Comparison of ENCODE assay signal across 20 cellular contexts in the genomic region with DNA sequence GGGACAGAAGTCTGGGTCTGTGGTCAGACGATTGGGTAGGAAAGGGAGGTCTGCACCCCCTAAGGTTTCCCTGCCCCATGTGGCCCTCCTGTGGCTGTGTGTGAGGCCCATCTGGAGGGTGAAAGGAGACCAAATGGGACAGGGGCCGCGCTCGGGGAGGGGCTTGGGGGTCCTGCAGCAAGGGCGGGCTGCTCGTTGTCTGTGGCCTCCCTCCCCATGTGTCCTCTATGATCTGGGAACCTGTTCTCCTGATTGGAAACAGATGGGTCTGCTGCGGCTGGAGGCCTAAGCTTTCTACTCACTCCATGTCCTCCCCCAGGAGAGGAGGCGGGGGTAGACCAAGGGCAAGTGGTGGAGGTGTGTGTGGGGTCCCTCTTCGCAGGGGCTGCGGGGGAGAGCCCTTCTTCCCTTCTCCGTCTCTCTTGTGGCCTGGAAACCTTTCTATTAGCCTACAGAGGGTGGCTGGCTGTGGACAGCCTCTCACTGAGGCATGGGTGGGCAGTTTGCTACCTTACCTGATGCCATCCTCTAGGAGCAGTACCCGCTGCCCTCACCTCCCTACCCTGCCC. TPM values are rescaled to one million over a fixed set of nuclear protein-coding genes. Genes with fewer than 3 reads are reported as not detected.
A peak's percentile ranks its signal among the peaks of the same experiment; 100 is the strongest.
DNase-seq lines count a peak whose midpoint lies in the region; ATAC-seq, FAIRE-seq and TF ChIP-seq lines count a peak whose summit lies in the region.
"Had no signal": no experiment of that assay in that cellular context is flagged by ENCODE, and none has a peak within 500 bp of the region (broad histone marks: within the 10 kb centered on the region; RNA-seq: fewer than 3 reads in every experiment).

No MANE protein-coding gene starts in this region.

- H3K9ac ChIP-seq in colonic mucosa (ENCODE audit: low read depth in 2 of 2, low read length in 2 of 2) = peak overlapping the region in 1 of 2 donors; percentile 12

- peaks cover 3% of the 10 kb centered on the region; the same call in 2 of the 3 replicates for H3K9me3 Mint-ChIP-seq in GM23338
- H3K9me3 Mint-ChIP-seq in Calu3 (ENCODE audit: low read depth, unreplicated experiment) = no peaks in the 10 kb centered on the region
- H3K9me3 Mint-ChIP-seq: activated CD4-positive, alpha-beta memory T cell treated with anti-CD3 and anti-CD28 coated beads, Interleukin-2, amount 10 ng/mL, durations not matched to agents 7 days and 5 days; activated T-helper 2 cell treated with anti-CD3 and anti-CD28 coated beads, Interferon-gamma antibody, Interleukin-2, Interleukin-4, amounts not matched to agents 10 μg/mL and 5 μg/mL and 100 μg/mL, durations not matched to agents 14 hours and 24 hours and 36 hours; CD8-positive, alpha-beta T cell had no signal

- no peak overlapping the region for H2AFZ ChIP-seq in GM23338

- H3K4me1 Mint-ChIP-seq in GM23338 (peaks cover 62% of the 10 kb centered on the region), Calu3 (ENCODE audit: low read depth, unreplicated experiment) (peaks cover 21% of the 10 kb centered on the region)
- H3K4me1 Mint-ChIP-seq: activated CD4-positive, alpha-beta memory T cell treated with anti-CD3 and anti-CD28 coated beads, Interleukin-2, amount 10 ng/mL, durations not matched to agents 7 days and 5 days had no signal

- H3K27ac ChIP-seq in GM23338 (ENCODE audit: low read depth) (no peak overlapping the region), spleen (peak overlapping the region in 7 of 8 donors; percentile 2 to 67 (median 45)), colonic mucosa (no peak overlapping the region)
- H3K27ac ChIP-seq: HL-60, pancreas had no signal

- no TSS peak for BruUV-seq in Calu3 (replicated peaks; lab: Mats Ljungman, UMichigan)

- no peaks in the 10 kb centered on the region for H3K27me3 ChIP-seq in GM23338 (ENCODE audit: insufficient read depth)
- no peaks in the 10 kb centered on the region for H3K27me3 ChIP-seq in spleen (replicated peaks in 1 of 7)
- H3K27me3 ChIP-seq in colonic mucosa = no peaks in the 10 kb centered on the region
- H3K27me3 ChIP-seq: pancreas had no signal

- H3K4me1 ChIP-seq in GM23338 (ENCODE audit: insufficient read depth) (peaks cover 41% of the 10 kb centered on the region), spleen (peaks cover 0 to 60% (median 33%) of the 10 kb centered on the region in 6 donors), colonic mucosa (no peaks in the 10 kb centered on the region)
- H3K4me1 ChIP-seq: pancreas had no signal

- DNase-seq in GM23338 (ENCODE audit: low spot score) = no peak
- DNase-seq in left lobe of liver (ENCODE audit: low spot score) = no peak
- DNase-seq in spleen = no peak
- DNase-seq in Calu3 = no peak
- DNase-seq in kidney glomerular epithelial cell (lab: John Stamatoyannopoulos, UW) = no peak
- DNase-seq in colonic mucosa = no peak
- DNase-seq: activated CD4-positive, alpha-beta memory T cell treated with anti-CD3 and anti-CD28 coated beads, Interleukin-2, amount 10 ng/mL, durations not matched to agents 7 days and 5 days; CD8-positive, alpha-beta T cell; hippocampal formation; NCI-H2029; NCI-H82; pancreas; SHP77; stimulated activated CD4-positive, alpha-beta T cell treated with anti-CD3 and anti-CD28 coated beads, Interleukin-2, amount 100 ng/mL, for 48 hours had no signal

- H3K4me2 ChIP-seq in GM23338 = 0 out of 2 replicates have a peak overlapping the region, but pooled peaks have one; percentile 20

- intact Hi-C loops in spleen (cut with DNase I; ENCODE audit: low total_unique reads) = no loop called here
- intact Hi-C loops in Calu3 (cut with micrococcal nuclease; ENCODE audit: unreplicated experiment) = no loop called here
- intact Hi-C loops in colonic mucosa (cut with DNase I) = no loop called here

- ATAC-seq in GM23338 (no peak), left lobe of liver (peak; percentile 4), HG02973 (IDR thresholded peaks at IDR 0.05; ENCODE audit: unreplicated experiment) (no peak)
- ATAC-seq: CD8-positive, alpha-beta T cell had no signal

- no peak overlapping the region; the same call in 2 of the 3 replicates for H3K4me3 Mint-ChIP-seq in GM23338
- no peak overlapping the region for H3K4me3 Mint-ChIP-seq in Calu3 (ENCODE audit: low read depth, unreplicated experiment)
- H3K4me3 Mint-ChIP-seq: activated CD4-positive, alpha-beta memory T cell treated with anti-CD3 and anti-CD28 coated beads, Interleukin-2, amount 10 ng/mL, durations not matched to agents 7 days and 5 days; CD8-positive, alpha-beta T cell had no signal

- H3K27me3 Mint-ChIP-seq in GM23338 (ENCODE audit: insufficient read depth, low read depth, poor library complexity) (peaks cover 33% of the 10 kb centered on the region), Calu3 (ENCODE audit: unreplicated experiment) (peaks cover 63% of the 10 kb centered on the region)

- peak overlapping the region; percentile 70; the same call in 1 of the 2 replicates for H3K27ac Mint-ChIP-seq in GM23338
- no peak overlapping the region for H3K27ac Mint-ChIP-seq in Calu3 (ENCODE audit: unreplicated experiment)
- H3K27ac Mint-ChIP-seq: activated CD4-positive, alpha-beta memory T cell treated with anti-CD3 and anti-CD28 coated beads, Interleukin-2, amount 10 ng/mL, durations not matched to agents 7 days and 5 days; activated T-helper 2 cell treated with anti-CD3 and anti-CD28 coated beads, Interferon-gamma antibody, Interleukin-2, Interleukin-4, amounts not matched to agents 10 μg/mL and 5 μg/mL and 100 μg/mL, durations not matched to agents 14 hours and 24 hours and 36 hours; CD8-positive, alpha-beta T cell had no signal

- no peak for TF ChIP-seq CTCF in GM23338 (conservative IDR thresholded peaks at IDR 0.05; ENCODE audit: low read depth in 2 of 2)
- no peak for TF ChIP-seq CTCF in spleen (IDR thresholded peaks at IDR 0.05 in 8 of 11, conservative IDR thresholded peaks at IDR 0.05 in 3 of 11)
- no peak for TF ChIP-seq CTCF in Calu3 (IDR thresholded peaks at IDR 0.05; ENCODE audit: unreplicated experiment)
- no peak for TF ChIP-seq CTCF in colonic mucosa (IDR thresholded peaks at IDR 0.05)

- TF ChIP-seq POLR2A in spleen (IDR thresholded peaks at IDR 0.05) = no peak

- no peaks in the 10 kb centered on the region for H3K9me2 ChIP-seq in GM23338 (ENCODE audit: insufficient read depth)

- H3K4me3 ChIP-seq in GM23338 (no peak overlapping the region), spleen (no peak overlapping the region), colonic mucosa (no peak overlapping the region)
- H3K4me3 ChIP-seq: pancreas had no signal

- no peaks in the 10 kb centered on the region for H4K20me1 ChIP-seq in GM23338 (replicated peaks; ENCODE audit: insufficient read depth)

- FAIRE-seq in endometrium (lab: Jason Lieb, UNC) = peak; percentile 15
- FAIRE-seq: pancreas had no signal

- H3K9me3 ChIP-seq in spleen = no peaks in the 10 kb centered on the region
- no peaks in the 10 kb centered on the region for H3K9me3 ChIP-seq in colonic mucosa
- H3K9me3 ChIP-seq: pancreas had no signal

- CTCF ChIA-PET in Calu3 (lab: Charles Lee) = interaction anchor here (0.6 to 53.1 kb wide), 8 partner anchors 16 to 679 kb away, joined by 3 to 4142 read pairs (median 4); partner anchors contain the start of genes CCR7 and IGFBP4

- WGBS in spleen, 5 donors = 60 to 81% (median 69%) methylated on average over 8 to 12 of the region's 12 CpGs

- H3K36me3 Mint-ChIP-seq in GM23338 (ENCODE audit: low read depth) = peaks cover 11% of the 10 kb centered on the region
- H3K36me3 Mint-ChIP-seq in Calu3 (ENCODE audit: insufficient read depth, unreplicated experiment) = no peaks in the 10 kb centered on the region
- H3K36me3 Mint-ChIP-seq: CD8-positive, alpha-beta T cell had no signal

- H3F3A ChIP-seq in GM23338 (replicated peaks; ENCODE audit: low read depth) = 0 out of 2 replicates have a peak, but pooled peaks cover 6% of the 10 kb centered on the region

- H3K36me3 ChIP-seq in GM23338 (ENCODE audit: insufficient read depth) (no peaks in the 10 kb centered on the region), spleen (peaks cover 0 to 22% (median 8%) of the 10 kb centered on the region in 6 donors), colonic mucosa (no peaks in the 10 kb centered on the region)
- H3K36me3 ChIP-seq: pancreas had no signal

- H3K79me2 ChIP-seq in GM23338 (replicated peaks; ENCODE audit: insufficient read depth) = no peaks in the 10 kb centered on the region

TF ChIP-seq in GM23338, 12 proteins besides CTCF, POLR2A, EP300 and RAD21 (continues in another document):
- TF ChIP-seq ETS1 (IDR thresholded peaks at IDR 0.05) = no peak
- no peak for TF ChIP-seq JUNB (IDR thresholded peaks at IDR 0.05; ENCODE audit: unreplicated experiment)
- no peak for TF ChIP-seq STAT1 (IDR thresholded peaks at IDR 0.05; ENCODE audit: unreplicated experiment)

RNA-seq across cellular contexts. Expression of gene IGFBP4, which starts 18.6 kb away (rescaled TPM):
- total RNA-seq in GM23338 (2014; rRNA removed; shearing (Covaris generic)) = 78.9 and 87.2 TPM in 2 replicates
- 37.6 and 38.7 TPM in 2 replicates for polyA plus RNA-seq in GM23338 (2016; fragmentation: Nextera tagmentation; extraction: Ambion mirVana)
- 501 TPM for total RNA-seq in left lobe of liver
- 100 to 1,000 TPM; 287 to 537 (median 336) TPM for total RNA-seq in spleen
- polyA plus RNA-seq in spleen = 100 to 1,000 TPM in 2 of 3 donors, 10 to 100 TPM in 1; 49.3 to 131 (median 107) TPM
- 33.9 and 39.2 TPM in 2 replicates for total RNA-seq in Calu3 (2022)
- 100 to 1,000 TPM; 182 to 291 TPM for total RNA-seq in colonic mucosa

RNA-seq across cellular contexts. Expression of gene TNS4, which starts 39.6 kb away (rescaled TPM):
- total RNA-seq in GM23338 (2014; rRNA removed; shearing (Covaris generic)) = 0.08 and 4.9 TPM in 2 replicates
- polyA plus RNA-seq in GM23338 (2016; fragmentation: Nextera tagmentation; extraction: Ambion mirVana) (0.31 and 0.64 TPM in 2 replicates), spleen (under 1 TPM; 0.15 to 0.45 (median 0.21) TPM)
- total RNA-seq in left lobe of liver (0.13 TPM), spleen (1 to 10 TPM in 1 of 7 donors, under 1 TPM in 5, not detected in 1; 0.14 to 1.3 (median 0.41) TPM), Calu3 (2022) (0.21 and 0.44 TPM in 2 replicates), colonic mucosa (10 to 100 TPM in 1 of 2 donors, 1 to 10 TPM in 1; 8.8 to 20.4 TPM)
- total RNA-seq: G401, lung microvascular endothelial cell had no signal
- polyA plus RNA-seq: pancreas had no signal

RNA-seq across cellular contexts. Expression of gene TOP2A, which starts 44.2 kb away (rescaled TPM):
- total RNA-seq in GM23338 (2014; rRNA removed; shearing (Covaris generic)) = 258 and 263 TPM in 2 replicates
- polyA plus RNA-seq in GM23338 (2016; fragmentation: Nextera tagmentation; extraction: Ambion mirVana) = 442 and 485 TPM in 2 replicates
- 1.8 TPM for total RNA-seq in left lobe of liver
- 10 to 100 TPM in 5 of 7 donors, 1 to 10 TPM in 2; 5.5 to 37.5 (median 14.4) TPM for total RNA-seq in spleen
- 10 to 100 TPM in 1 of 3 donors, 1 to 10 TPM in 2; 5.8 to 27.5 (median 8.1) TPM for polyA plus RNA-seq in spleen
- 1,389 and 1,672 TPM in 2 replicates for total RNA-seq in Calu3 (2022)
- total RNA-seq in colonic mucosa = 100 to 1,000 TPM in 1 of 2 donors, 10 to 100 TPM in 1; 46.2 to 124 TPM

Comparison
In these comparisons a context has a peak if more than half of its experiments do, and no peak if none do; other contexts are left out.
1. H3K27ac ChIP-seq: peak in spleen (7 of 8); none in GM23338 (single experiment) and colonic mucosa (single experiment).